In the genomic region with DNA sequence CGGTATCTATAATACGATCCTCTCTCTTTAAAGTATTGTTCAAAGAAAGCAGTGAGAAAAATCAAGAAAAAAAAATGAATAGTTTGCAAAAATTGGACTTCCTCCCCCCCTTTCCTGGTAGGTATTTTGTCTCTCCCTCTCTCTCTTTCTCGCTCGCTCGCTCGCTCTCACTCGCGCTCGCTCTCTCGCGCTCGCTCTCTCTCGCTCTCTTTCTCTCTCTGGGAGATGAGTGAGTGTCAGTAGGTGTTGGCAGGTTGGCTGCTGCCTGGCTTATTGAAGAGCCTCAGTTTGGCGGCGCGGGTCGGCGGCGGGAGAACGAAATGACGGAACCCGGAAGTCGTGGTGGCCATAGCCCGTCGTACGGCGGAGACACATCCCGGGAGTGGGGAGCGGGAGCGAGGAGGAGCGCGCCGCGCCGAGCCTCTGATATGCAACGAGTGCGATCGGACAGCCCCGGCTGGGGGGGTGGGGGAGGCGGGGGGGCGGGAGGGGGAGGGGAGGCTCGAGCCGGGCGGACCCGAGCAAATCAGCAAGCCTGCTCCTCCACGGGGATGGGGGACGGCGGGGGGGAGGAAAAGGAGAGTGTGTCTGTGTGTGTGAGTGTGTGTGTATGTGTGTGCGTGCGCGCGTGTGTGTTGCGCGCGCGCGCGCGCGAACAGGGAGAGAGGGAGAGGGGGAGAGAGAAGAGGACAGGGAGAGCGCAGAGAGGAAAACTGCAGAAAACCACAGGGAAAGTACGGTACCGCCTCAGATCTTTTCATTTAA, we compare ENCODE assay signal across 8 cellular contexts. TPM values are rescaled to one million over a fixed set of nuclear protein-coding genes. Genes with fewer than 3 reads are reported as not detected.
A peak's percentile ranks its signal among the peaks of the same experiment; 100 is the strongest.
DNase-seq lines count a peak whose midpoint lies in the region; ATAC-seq and TF ChIP-seq lines count a peak whose summit lies in the region.

A gene (minus strand): TSS at position 441 of the 765 bp plus-strand sequence. CDS start 1,083 bp downstream, outside the sequence.

- DNase-seq in HS-27A (ENCODE audit: low read depth) (peak; percentile 73), NCI-H774 (lab: John Stamatoyannopoulos, UW) (peak; percentile 96), fibroblast of peridontal ligament (ENCODE audit: extremely low read depth) (peak; percentile 88), myocyte (ENCODE audit: low read depth) (peak; percentile 90), upper lobe of right lung (peak; percentile 94)
- DNase-seq in activated T-cell treated with anti-CD3 and anti-CD28 coated beads, Interleukin-2, amount 50 U/mL, for 48 hours: peak; percentile 65 to 69

- peaks cover 26% of the 10 kb centered on the region; the same call in 1 of the 2 replicates for H4K20me1 ChIP-seq in BLaER1

- no peak within 1 kb of the TSS for H3K9ac ChIP-seq in BLaER1

- no peak within 1 kb of the TSS for H3K27ac ChIP-seq in BLaER1
- peak within 1 kb of the TSS; percentile 87 for H3K27ac ChIP-seq in upper lobe of right lung

- H3K36me3 ChIP-seq in BLaER1: no peaks in the 10 kb centered on the region
- H3K36me3 ChIP-seq in upper lobe of right lung: no peaks in the 10 kb centered on the region

- ATAC-seq in GM19035 (IDR thresholded peaks at IDR 0.05; ENCODE audit: unreplicated experiment): peak; percentile 35
- peak; percentile 83 for ATAC-seq in upper lobe of right lung

- TF ChIP-seq CTCF in upper lobe of right lung (IDR thresholded peaks at IDR 0.05): no peak

- H3K4me2 ChIP-seq in BLaER1: peak within 1 kb of the TSS; percentile 92

- H3K27me3 ChIP-seq in BLaER1 (peaks cover 100% of the 10 kb centered on the region), upper lobe of right lung (peaks cover 7% of the 10 kb centered on the region)

- intact Hi-C loops in upper lobe of right lung (cut with DNase I): no loop called here

- peaks cover 35% of the 10 kb centered on the region for H3K9me3 ChIP-seq in BLaER1
- H3K9me3 ChIP-seq in upper lobe of right lung: no peaks in the 10 kb centered on the region

- peaks cover 11% of the 10 kb centered on the region for H3K4me1 ChIP-seq in BLaER1
- H3K4me1 ChIP-seq in upper lobe of right lung: peaks cover 4% of the 10 kb centered on the region

- H3K4me3 ChIP-seq in BLaER1: peak within 1 kb of the TSS; percentile 66
- H3K4me3 ChIP-seq in upper lobe of right lung: peak within 1 kb of the TSS; percentile 76

RNA-seq across cellular contexts. Expression of the gene that starts here (rescaled TPM):
- total RNA-seq in myocyte (4.0 and 7.3 TPM in 2 replicates), upper lobe of right lung (26.7 TPM)
- 5.8 TPM for polyA plus RNA-seq in myocyte (2012)
